7 cellular contexts compared by ENCODE assay signal in genomic region chr9:107636596-107637405, GRCh38.
A peak's percentile ranks its signal among the peaks of the same experiment; 100 is the strongest.
DNase-seq lines count a peak whose midpoint lies in the region; ATAC-seq and TF ChIP-seq lines count a peak whose summit lies in the region.

No MANE protein-coding gene starts in this region.

- peak overlapping the region in 2 of 10 donors; percentile 5 to 29 for H3K4me3 Mint-ChIP-seq in naive thymus-derived CD8-positive, alpha-beta T cell

- H3K9ac ChIP-seq in NT2/D1 (ENCODE audit: insufficient read length, low read depth) (peak overlapping the region; percentile 89), mucosa of stomach (ENCODE audit: low read length) (peak overlapping the region; percentile 71)

- H3K27ac ChIP-seq in dorsolateral prefrontal cortex = peak overlapping the region; percentile 51 to 97 (median 90)
- peak overlapping the region; percentile 61 for H3K27ac ChIP-seq in thymus (ENCODE audit: low read depth)

- intact Hi-C loops in dorsolateral prefrontal cortex (cut with DNase I) = loop anchor here (2.0 to 10.0 kb wide), 7 partner anchors 96 to 638 kb away; partner anchors contain the start of gene RAD23B (in 1 of the 2)

- DNase-seq in NT2/D1 (ENCODE audit: low read depth, low spot score) (no peak), dorsolateral prefrontal cortex (no peak), NCI-H1105 treated with DMSO at 0.1 percent for 48 hours (lab: John Stamatoyannopoulos, UW) (no peak)
- DNase-seq in naive thymus-derived CD8-positive, alpha-beta T cell = no peak

- ATAC-seq in GM18858 (IDR thresholded peaks at IDR 0.05; ENCODE audit: unreplicated experiment) = no peak
- ATAC-seq in naive thymus-derived CD8-positive, alpha-beta T cell = no peak

- H3K4me1 ChIP-seq in NT2/D1 (ENCODE audit: insufficient read depth, insufficient read length) (peaks cover 3% of the 10 kb centered on the region), mucosa of stomach (ENCODE audit: control insufficient read depth, insufficient read depth, low read length) (peaks cover 35% of the 10 kb centered on the region), thymus (ENCODE audit: control insufficient read depth, insufficient read depth, low read length) (peaks cover 8% of the 10 kb centered on the region)

- 69% methylated on average over 6 of the region's 6 CpGs for WGBS in thymus

- POLR2A ChIA-PET in naive thymus-derived CD8-positive, alpha-beta T cell (lab: Charles Lee) = no interaction called here

- H3K27me3 ChIP-seq in NT2/D1 (ENCODE audit: insufficient read depth, insufficient read length) (peaks cover 12% of the 10 kb centered on the region), dorsolateral prefrontal cortex (no peaks in the 10 kb centered on the region), mucosa of stomach (ENCODE audit: control insufficient read depth, insufficient read depth, low read length) (no peaks in the 10 kb centered on the region), thymus (ENCODE audit: control insufficient read depth, insufficient read depth) (no peaks in the 10 kb centered on the region)

- H3K36me3 Mint-ChIP-seq in naive thymus-derived CD8-positive, alpha-beta T cell = peaks cover 0 to 2% (median 0%) of the 10 kb centered on the region in 3 donors

- no peak overlapping the region for H3K27ac Mint-ChIP-seq in naive thymus-derived CD8-positive, alpha-beta T cell

- H3K4me3 ChIP-seq in NT2/D1 (ENCODE audit: insufficient read length, low read depth) (peak overlapping the region; percentile 25), dorsolateral prefrontal cortex (peak overlapping the region in 57 of 59 donors; percentile 30 to 81 (median 62)), mucosa of stomach (ENCODE audit: low read length) (no peak overlapping the region), thymus (ENCODE audit: low read length) (no peak overlapping the region)

- H3K9me3 ChIP-seq in NT2/D1 (ENCODE audit: insufficient read depth, low read length) (no peaks in the 10 kb centered on the region), mucosa of stomach (ENCODE audit: control insufficient read depth, low read length) (no peaks in the 10 kb centered on the region), thymus (ENCODE audit: control insufficient read depth) (no peaks in the 10 kb centered on the region)

- no peak for TF ChIP-seq CTCF in dorsolateral prefrontal cortex (IDR thresholded peaks at IDR 0.05 in 54 of 56, conservative IDR thresholded peaks at IDR 0.05 in 2 of 56; ENCODE audit: low read depth in 1 of 56, partially characterized antibody in 56 of 56)

- peaks cover 0 to 5% (median 0%) of the 10 kb centered on the region in 9 donors for H3K9me3 Mint-ChIP-seq in naive thymus-derived CD8-positive, alpha-beta T cell

- H3K4me1 Mint-ChIP-seq in naive thymus-derived CD8-positive, alpha-beta T cell = peaks cover 8 to 30% (median 11%) of the 10 kb centered on the region in 4 donors

- peaks cover 27 to 82% (median 47%) of the 10 kb centered on the region in 5 donors for H3K27me3 Mint-ChIP-seq in naive thymus-derived CD8-positive, alpha-beta T cell

- H3K36me3 ChIP-seq in NT2/D1 (ENCODE audit: insufficient read depth, insufficient read length, low read length) (no peaks in the 10 kb centered on the region), mucosa of stomach (ENCODE audit: control insufficient read depth, insufficient read depth, low read length) (no peaks in the 10 kb centered on the region), thymus (ENCODE audit: control insufficient read depth, insufficient read depth) (no peaks in the 10 kb centered on the region)

Comparison
In these comparisons a context has a peak if more than half of its experiments do, and no peak if none do; other contexts are left out.
1. H3K4me3 ChIP-seq: peak in NT2/D1 (single experiment) and dorsolateral prefrontal cortex (57 of 59); none in mucosa of stomach (single experiment) and thymus (single experiment).